ENCODE assay signal across 8 cellular contexts in the genomic region with DNA sequence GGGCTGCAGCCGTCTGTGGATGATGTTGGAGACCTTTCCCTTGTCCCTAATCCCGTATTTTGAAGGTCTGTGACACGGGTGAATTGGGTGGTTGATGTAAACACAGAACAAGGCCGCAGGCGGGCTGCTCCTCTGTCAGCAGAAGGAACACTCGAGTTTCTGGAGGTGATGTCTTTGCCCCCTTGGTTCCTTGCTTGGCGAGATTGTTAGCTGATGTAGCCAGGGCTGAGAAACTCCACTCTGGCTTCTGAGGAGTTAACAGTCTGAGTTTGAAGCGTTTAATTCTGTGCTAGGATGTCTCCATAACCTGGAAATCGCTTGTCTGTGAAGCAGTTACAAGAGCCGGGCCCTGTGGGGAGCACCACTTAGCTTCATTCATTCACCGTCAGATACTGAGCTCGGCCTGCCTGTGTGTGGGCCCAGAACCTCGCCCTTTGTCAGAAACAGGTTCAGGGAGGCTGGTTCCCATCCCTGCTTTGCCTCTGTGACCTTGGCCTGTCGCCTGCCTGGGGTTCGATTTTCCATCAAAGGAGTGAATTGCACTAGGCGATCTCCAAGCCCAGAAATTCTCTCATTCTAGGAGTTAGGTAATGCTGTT. TPM values are rescaled to one million over a fixed set of nuclear protein-coding genes. Genes with fewer than 3 reads are reported as not detected.
DNase-seq lines count a peak whose midpoint lies in the region; ATAC-seq and TF ChIP-seq lines count a peak whose summit lies in the region.

No MANE protein-coding gene starts in this region.

- H3K79me2 ChIP-seq in fibroblast of lung (ENCODE audit: control insufficient read depth, insufficient read depth, low read length) = peaks cover 56% of the 10 kb centered on the region

- H4K20me1 ChIP-seq in fibroblast of lung (ENCODE audit: control insufficient read depth, extremely low read depth, insufficient read depth, low read length) = no peaks in the 10 kb centered on the region

- H3K4me1 ChIP-seq in fibroblast of lung (ENCODE audit: control insufficient read depth, extremely low read depth, insufficient read depth, low read length) (peaks cover 6% of the 10 kb centered on the region), neuron (ENCODE audit: insufficient read depth, low read length) (peaks cover 21% of the 10 kb centered on the region)

- TF ChIP-seq CTCF in WI38 (IDR thresholded peaks at IDR 0.05; ENCODE audit: low read depth, low read length) (no peak), fibroblast of lung (conservative IDR thresholded peaks at IDR 0.05 in 1 of 2, IDR thresholded peaks at IDR 0.05 in 1 of 2; ENCODE audit: low read depth in 1 of 2, low read length in 2 of 2) (no peak)

- no peaks in the 10 kb centered on the region for H3K27me3 ChIP-seq in fibroblast of lung (ENCODE audit: control insufficient read depth, insufficient read depth, low read length)
- no peaks in the 10 kb centered on the region for H3K27me3 ChIP-seq in neuron (ENCODE audit: insufficient read depth, low read length)

- H3K36me3 ChIP-seq in fibroblast of lung (ENCODE audit: control insufficient read depth, insufficient read depth, low read length) = peaks cover 2% of the 10 kb centered on the region
- peaks cover 5% of the 10 kb centered on the region for H3K36me3 ChIP-seq in neuron (ENCODE audit: insufficient read depth, low read length)

- H2AFZ ChIP-seq in fibroblast of lung (ENCODE audit: low read length) (peak overlapping the region; percentile 4), neuron (ENCODE audit: low read depth, low read length) (no peak overlapping the region)

- peak overlapping the region; percentile 30 for H3K27ac ChIP-seq in fibroblast of lung (ENCODE audit: insufficient read depth, low read length)

- H3K4me2 ChIP-seq in fibroblast of lung (ENCODE audit: extremely low read depth, insufficient read depth, low read length) = peak overlapping the region; percentile 99

- peak overlapping the region; percentile 25 for H3K9ac ChIP-seq in fibroblast of lung (ENCODE audit: insufficient read depth, low read length)

- H3K9me3 ChIP-seq in fibroblast of lung (ENCODE audit: control insufficient read depth, insufficient read depth, low read depth, low read length) (no peaks in the 10 kb centered on the region), neuron (ENCODE audit: low read length) (no peaks in the 10 kb centered on the region)

- H3K4me3 ChIP-seq in WI38 (ENCODE audit: low read depth, low read length) (peak overlapping the region; percentile 91), fibroblast of lung (replicated peaks in 1 of 4; ENCODE audit: control extremely low read depth in 1 of 4, insufficient read depth in 1 of 4, low read depth in 3 of 4, low read length in 4 of 4) (peak overlapping the region; percentile 56 to 89 (median 86)), neuron (ENCODE audit: low read length) (peak overlapping the region; percentile 94)

- peak; percentile 24 for DNase-seq in activated CD4-positive, alpha-beta T cell treated with anti-CD3 and anti-CD28 coated beads for 48 hours
- DNase-seq in activated CD4-positive, alpha-beta T cell treated with anti-CD3 and anti-CD28 coated beads, Interleukin-2, amount 50 U/mL, for 1 hour = no peak
- DNase-seq in fibroblast of lung (ENCODE audit: low read depth in 2 of 2) (peak; percentile 41 to 55), SKM-1 treated with dmso at 0.1 percent for 144 hours (lab: John Stamatoyannopoulos, UW; ENCODE audit: unreplicated experiment) (no peak)

- ATAC-seq in HG03457 (IDR thresholded peaks at IDR 0.05; ENCODE audit: unreplicated experiment) = no peak
- no peak for ATAC-seq in GM21515 (IDR thresholded peaks at IDR 0.05; ENCODE audit: unreplicated experiment)

RNA-seq across cellular contexts. Expression of a gene that starts 1.3 kb away (rescaled TPM):
- total RNA-seq in fibroblast of lung = 24.1 and 36.3 TPM in 2 replicates
- polyA plus RNA-seq in fibroblast of lung = 7.9 and 9.4 TPM in 2 replicates
- 15.2 and 16.4 TPM in 2 replicates for polyA plus RNA-seq in fibroblast of lung (2012)
- polyA minus RNA-seq in fibroblast of lung (ENCODE audit: low replicate concordance) = 6.8 and 34.6 TPM in 2 replicates

RNA-seq across cellular contexts. Expression of a gene that starts 29.2 kb away (rescaled TPM):
- total RNA-seq in fibroblast of lung = 15.5 and 22.9 TPM in 2 replicates
- polyA plus RNA-seq in fibroblast of lung = 41.2 and 55.2 TPM in 2 replicates
- 35.3 and 45.9 TPM in 2 replicates for polyA plus RNA-seq in fibroblast of lung (2012)
- polyA minus RNA-seq in fibroblast of lung (ENCODE audit: low replicate concordance) = 15.7 and 16.3 TPM in 2 replicates

Comparison
In these comparisons a context has a peak if more than half of its experiments do, and no peak if none do; other contexts are left out.
1. DNase-seq: peak in activated CD4-positive, alpha-beta T cell treated with anti-CD3 and anti-CD28 coated beads for 48 hours (single experiment) and fibroblast of lung (2 of 2); none in activated CD4-positive, alpha-beta T cell treated with anti-CD3 and anti-CD28 coated beads, Interleukin-2, amount 50 U/mL, for 1 hour (single experiment) and SKM-1 treated with dmso at 0.1 percent for 144 hours (single experiment).
2. Peak in every context shown above with its lines, with median percentiles within 50 percentile points of each other: H3K4me3 ChIP-seq.